ENCODE assay signal across 3 cellular contexts in the genomic region with DNA sequence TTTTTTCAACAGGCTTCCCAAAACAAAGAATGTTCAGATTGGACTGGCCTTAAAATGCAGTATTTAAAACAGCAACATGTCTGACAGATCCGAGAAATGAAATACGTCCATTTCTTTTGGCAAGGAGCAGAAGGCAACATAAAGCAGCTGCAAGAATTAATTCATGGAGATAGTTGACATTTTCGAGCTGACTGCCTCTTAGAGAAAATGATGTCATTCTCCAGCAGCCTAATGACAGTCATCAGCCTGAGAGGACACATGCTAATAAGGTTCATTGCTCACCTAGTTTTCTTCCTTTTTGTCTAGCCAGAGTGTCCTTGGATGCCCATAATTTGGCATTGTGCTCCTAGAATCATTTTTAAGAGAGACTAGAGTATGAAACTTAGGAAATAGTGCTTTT.
TF ChIP-seq lines count a peak whose summit lies in the region.

No MANE protein-coding gene starts in this region.

TF ChIP-seq in HEK293, 187 proteins besides CTCF, POLR2A, EP300 and RAD21 (continued from another document):
- TF ChIP-seq ZBTB21 (tag by site-specific recombination; IDR thresholded peaks at IDR 0.05) = 0 out of 2 replicates have a peak, but pooled peaks have one; percentile 19
- no peak for TF ChIP-seq ZBTB48 (tag by site-specific recombination; IDR thresholded peaks at IDR 0.05)
- 0 out of 2 replicates have a peak, but pooled peaks have one; percentile 26 for TF ChIP-seq ZEB2 (tag by site-specific recombination; IDR thresholded peaks at IDR 0.05)
- TF ChIP-seq ZNF138 (tag by site-specific recombination; IDR thresholded peaks at IDR 0.05; ENCODE audit: borderline replicate concordance) = no peak
- no peak for TF ChIP-seq ZNF202 (tag by site-specific recombination; IDR thresholded peaks at IDR 0.05; ENCODE audit: borderline replicate concordance)
- peak; percentile 44; the same call in 1 of the 2 replicates for TF ChIP-seq ZNF629 (tag by site-specific recombination; IDR thresholded peaks at IDR 0.05)
- TF ChIP-seq SCRT1 (tag by site-specific recombination; IDR thresholded peaks at IDR 0.05; ENCODE audit: borderline replicate concordance) = no peak
- no peak for TF ChIP-seq KLF1 (tag by site-specific recombination; IDR thresholded peaks at IDR 0.05)
- no peak for TF ChIP-seq ZNF362 (tag by site-specific recombination; IDR thresholded peaks at IDR 0.05)
- TF ChIP-seq ZNF660 (tag by site-specific recombination; IDR thresholded peaks at IDR 0.05) = 0 out of 2 replicates have a peak, but pooled peaks have one; percentile 53
- TF ChIP-seq ZNF24 (tag by site-specific recombination; IDR thresholded peaks at IDR 0.05) = 0 out of 2 replicates have a peak, but pooled peaks have one; percentile 33
- no peak for TF ChIP-seq ZNF626 (tag by site-specific recombination; IDR thresholded peaks at IDR 0.05)
- no peak for TF ChIP-seq ZNF335 (tag by site-specific recombination; conservative IDR thresholded peaks at IDR 0.05)
- TF ChIP-seq ZNF664 (tag by site-specific recombination; IDR thresholded peaks at IDR 0.05) = no peak
- TF ChIP-seq, protein P1, sequence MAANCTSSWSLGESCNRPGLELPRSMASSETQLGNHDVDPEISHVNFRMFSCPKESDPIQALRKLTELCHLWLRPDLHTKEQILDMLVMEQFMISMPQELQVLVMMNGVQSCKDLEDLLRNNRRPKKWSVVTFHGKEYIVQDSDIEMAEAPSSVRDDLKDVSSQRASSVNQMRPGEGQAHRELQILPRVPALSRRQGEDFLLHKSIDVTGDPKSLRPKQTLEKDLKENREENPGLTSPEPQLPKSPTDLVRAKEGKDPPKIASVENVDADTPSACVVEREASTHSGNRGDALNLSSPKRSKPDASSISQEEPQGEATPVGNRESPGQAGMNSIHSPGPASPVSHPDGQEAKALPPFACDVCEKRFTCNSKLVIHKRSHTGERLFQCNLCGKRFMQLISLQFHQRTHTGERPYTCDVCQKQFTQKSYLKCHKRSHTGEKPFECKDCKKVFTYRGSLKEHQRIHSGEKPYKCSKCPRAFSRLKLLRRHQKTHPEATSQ (tag by site-specific recombination; IDR thresholded peaks at IDR 0.05) = no peak
- TF ChIP-seq, protein P2, sequence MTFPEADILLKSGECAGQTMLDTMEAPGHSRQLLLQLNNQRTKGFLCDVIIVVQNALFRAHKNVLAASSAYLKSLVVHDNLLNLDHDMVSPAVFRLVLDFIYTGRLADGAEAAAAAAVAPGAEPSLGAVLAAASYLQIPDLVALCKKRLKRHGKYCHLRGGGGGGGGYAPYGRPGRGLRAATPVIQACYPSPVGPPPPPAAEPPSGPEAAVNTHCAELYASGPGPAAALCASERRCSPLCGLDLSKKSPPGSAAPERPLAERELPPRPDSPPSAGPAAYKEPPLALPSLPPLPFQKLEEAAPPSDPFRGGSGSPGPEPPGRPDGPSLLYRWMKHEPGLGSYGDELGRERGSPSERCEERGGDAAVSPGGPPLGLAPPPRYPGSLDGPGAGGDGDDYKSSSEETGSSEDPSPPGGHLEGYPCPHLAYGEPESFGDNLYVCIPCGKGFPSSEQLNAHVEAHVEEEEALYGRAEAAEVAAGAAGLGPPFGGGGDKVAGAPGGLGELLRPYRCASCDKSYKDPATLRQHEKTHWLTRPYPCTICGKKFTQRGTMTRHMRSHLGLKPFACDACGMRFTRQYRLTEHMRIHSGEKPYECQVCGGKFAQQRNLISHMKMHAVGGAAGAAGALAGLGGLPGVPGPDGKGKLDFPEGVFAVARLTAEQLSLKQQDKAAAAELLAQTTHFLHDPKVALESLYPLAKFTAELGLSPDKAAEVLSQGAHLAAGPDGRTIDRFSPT (tag by site-specific recombination; IDR thresholded peaks at IDR 0.05) = no peak
TF ChIP-seq in HEK293: peak in this region for 7.

TF ChIP-seq in GM12878, 131 proteins besides CTCF, POLR2A, EP300 and RAD21 (continued from another document):
- TF ChIP-seq MLLT1 (IDR thresholded peaks at IDR 0.05) (no peak), MYB (IDR thresholded peaks at IDR 0.05; ENCODE audit: borderline replicate concordance, low read depth, low read length) (no peak), KAT2A (conservative IDR thresholded peaks at IDR 0.05; ENCODE audit: control insufficient read depth, low read depth, low read length) (no peak)

TF ChIP-seq in neural cell, 6 proteins besides CTCF, POLR2A, EP300 and RAD21 (continued from another document):
- TF ChIP-seq, protein P3, sequence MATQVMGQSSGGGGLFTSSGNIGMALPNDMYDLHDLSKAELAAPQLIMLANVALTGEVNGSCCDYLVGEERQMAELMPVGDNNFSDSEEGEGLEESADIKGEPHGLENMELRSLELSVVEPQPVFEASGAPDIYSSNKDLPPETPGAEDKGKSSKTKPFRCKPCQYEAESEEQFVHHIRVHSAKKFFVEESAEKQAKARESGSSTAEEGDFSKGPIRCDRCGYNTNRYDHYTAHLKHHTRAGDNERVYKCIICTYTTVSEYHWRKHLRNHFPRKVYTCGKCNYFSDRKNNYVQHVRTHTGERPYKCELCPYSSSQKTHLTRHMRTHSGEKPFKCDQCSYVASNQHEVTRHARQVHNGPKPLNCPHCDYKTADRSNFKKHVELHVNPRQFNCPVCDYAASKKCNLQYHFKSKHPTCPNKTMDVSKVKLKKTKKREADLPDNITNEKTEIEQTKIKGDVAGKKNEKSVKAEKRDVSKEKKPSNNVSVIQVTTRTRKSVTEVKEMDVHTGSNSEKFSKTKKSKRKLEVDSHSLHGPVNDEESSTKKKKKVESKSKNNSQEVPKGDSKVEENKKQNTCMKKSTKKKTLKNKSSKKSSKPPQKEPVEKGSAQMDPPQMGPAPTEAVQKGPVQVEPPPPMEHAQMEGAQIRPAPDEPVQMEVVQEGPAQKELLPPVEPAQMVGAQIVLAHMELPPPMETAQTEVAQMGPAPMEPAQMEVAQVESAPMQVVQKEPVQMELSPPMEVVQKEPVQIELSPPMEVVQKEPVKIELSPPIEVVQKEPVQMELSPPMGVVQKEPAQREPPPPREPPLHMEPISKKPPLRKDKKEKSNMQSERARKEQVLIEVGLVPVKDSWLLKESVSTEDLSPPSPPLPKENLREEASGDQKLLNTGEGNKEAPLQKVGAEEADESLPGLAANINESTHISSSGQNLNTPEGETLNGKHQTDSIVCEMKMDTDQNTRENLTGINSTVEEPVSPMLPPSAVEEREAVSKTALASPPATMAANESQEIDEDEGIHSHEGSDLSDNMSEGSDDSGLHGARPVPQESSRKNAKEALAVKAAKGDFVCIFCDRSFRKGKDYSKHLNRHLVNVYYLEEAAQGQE (IDR thresholded peaks at IDR 0.05; ENCODE audit: borderline replicate concordance) = no peak
